Comparison of ENCODE assay signal across 9 cellular contexts in the genomic region with DNA sequence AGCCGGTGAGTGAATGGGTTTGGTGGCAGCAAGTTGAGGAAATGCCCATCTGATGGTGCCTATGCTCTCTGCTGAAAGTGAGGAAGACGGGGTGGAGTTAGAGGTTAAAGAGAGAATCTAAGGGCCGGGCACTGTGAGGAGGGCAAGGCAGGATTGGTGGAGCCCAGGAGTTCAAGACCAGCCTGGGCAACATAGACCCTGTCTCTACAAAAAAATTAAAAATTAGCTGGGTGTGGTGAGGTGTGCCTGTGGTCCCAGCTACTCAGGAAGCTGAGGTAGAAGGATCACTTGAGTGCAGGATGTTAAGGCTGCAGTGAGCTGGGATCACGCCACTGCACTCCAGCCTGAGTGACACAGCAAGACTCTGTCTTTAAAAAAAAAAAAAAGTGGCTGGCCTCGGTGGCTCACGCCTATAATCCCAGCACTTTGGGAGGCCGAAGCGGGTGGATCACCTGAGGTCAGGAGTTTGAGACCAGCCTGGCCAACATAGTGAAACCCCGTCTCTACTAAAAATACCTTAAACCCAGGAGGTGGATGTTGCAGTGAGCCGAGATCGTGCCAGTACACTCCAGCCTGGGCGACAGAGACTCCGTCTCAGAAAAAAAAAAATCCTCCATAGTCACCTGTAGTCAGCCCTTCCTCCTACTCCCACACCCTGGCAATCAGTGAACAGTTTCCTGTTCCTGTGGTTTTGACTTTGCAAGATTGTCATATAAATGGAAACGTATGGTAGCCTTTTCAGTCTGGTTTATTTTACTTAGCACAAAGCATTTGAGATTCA. TPM values are rescaled to one million over a fixed set of nuclear protein-coding genes. Genes with fewer than 3 reads are reported as not detected.
DNase-seq lines count a peak whose midpoint lies in the region; ATAC-seq, FAIRE-seq and TF ChIP-seq lines count a peak whose summit lies in the region.
"Not testable (repeated sequence)": the region's sequence is repeated elsewhere in the genome, so short reads cannot be mapped to it uniquely, and the experiment has no call there.
"Had no signal": no experiment of that assay in that cellular context is flagged by ENCODE, and none has a peak within 500 bp of the region (broad histone marks: within the 10 kb centered on the region; RNA-seq: fewer than 3 reads in every experiment).

No MANE protein-coding gene starts in this region.

- not testable (repeated sequence) for TF ChIP-seq CTCF in OCI-LY7 (conservative IDR thresholded peaks at IDR 0.05; ENCODE audit: low read length); colonic mucosa (IDR thresholded peaks at IDR 0.05); natural killer cell (IDR thresholded peaks at IDR 0.05)

- not testable (repeated sequence) for H3K36me3 Mint-ChIP-seq in CD4-positive, alpha-beta memory T cell; natural killer cell
- peaks cover 14% of the 10 kb centered on the region for H3K36me3 Mint-ChIP-seq in activated T-helper 2 cell treated with anti-CD3 and anti-CD28 coated beads, Interferon-gamma antibody, Interleukin-2, Interleukin-4, amounts not matched to agents 10 μg/mL and 5 μg/mL and 100 μg/mL, durations not matched to agents 14 hours and 24 hours and 36 hours (ENCODE audit: low read depth)
- peaks cover 11% of the 10 kb centered on the region for H3K36me3 Mint-ChIP-seq in stimulated activated memory B cell treated with anti-CD40 and anti-IgM and Interleukin-4, amounts not matched to agents 10 μg/mL and 1 μg/mL and 100 μg/mL, for 72 hours

- not testable (repeated sequence) for H4K20me1 ChIP-seq in OCI-LY7 (ENCODE audit: insufficient read depth, low read length)

- POLR2A ChIA-PET in CD4-positive, alpha-beta memory T cell (lab: Charles Lee; ENCODE audit: partially characterized antibody): interaction anchor here (1.1 to 1.6 kb wide), 3 partner anchors 30 to 317 kb away, joined by 3 to 7 read pairs (median 5); a partner anchor contains a TSS
- POLR2A ChIA-PET in OCI-LY7 (lab: Charles Lee): not testable (repeated sequence)

- FAIRE-seq in GM19239 (lab: Jason Lieb, UNC): peak; percentile 82

- H3K9me3 Mint-ChIP-seq in CD4-positive, alpha-beta memory T cell: peaks cover 0 to 17% (median 11%) of the 10 kb centered on the region in 8 donors
- H3K9me3 Mint-ChIP-seq in activated T-helper 2 cell treated with anti-CD3 and anti-CD28 coated beads, Interferon-gamma antibody, Interleukin-2, Interleukin-4, amounts not matched to agents 10 μg/mL and 5 μg/mL and 100 μg/mL, durations not matched to agents 14 hours and 24 hours and 36 hours: peaks cover 18% of the 10 kb centered on the region
- not testable (repeated sequence) for H3K9me3 Mint-ChIP-seq in natural killer cell; stimulated activated memory B cell treated with anti-CD40 and anti-IgM and Interleukin-4, amounts not matched to agents 10 μg/mL and 1 μg/mL and 100 μg/mL, for 72 hours

- peak overlapping the region; percentile 46 for H3K27ac ChIP-seq in CD4-positive, alpha-beta memory T cell (ENCODE audit: low read depth, low read length)
- H3K27ac ChIP-seq in OCI-LY7 (ENCODE audit: low read depth, low read length, poor library complexity, severe bottlenecking) (peak overlapping the region; percentile 68), colonic mucosa (peak overlapping the region; percentile 5)

- not testable (repeated sequence) for H3K27me3 Mint-ChIP-seq in CD4-positive, alpha-beta memory T cell; activated T-helper 2 cell treated with anti-CD3 and anti-CD28 coated beads, Interferon-gamma antibody, Interleukin-2, Interleukin-4, amounts not matched to agents 10 μg/mL and 5 μg/mL and 100 μg/mL, durations not matched to agents 14 hours and 24 hours and 36 hours (ENCODE audit: low read depth); natural killer cell (ENCODE audit: low read depth in 2 of 2); stimulated activated memory B cell treated with anti-CD40 and anti-IgM and Interleukin-4, amounts not matched to agents 10 μg/mL and 1 μg/mL and 100 μg/mL, for 72 hours

- H3K79me2 ChIP-seq in OCI-LY7 (ENCODE audit: insufficient read depth, low read depth, low read length): not testable (repeated sequence)

- H3K9ac ChIP-seq in colonic mucosa (ENCODE audit: low read depth in 2 of 2, low read length in 2 of 2): peak overlapping the region in 1 of 2 donors; percentile 46

- BruUV-seq in OCI-LY7 (replicated peaks; lab: Mats Ljungman, UMichigan): not testable (repeated sequence)

- not testable (repeated sequence) for H3K36me3 ChIP-seq in CD4-positive, alpha-beta memory T cell (ENCODE audit: insufficient read depth, low read length); colonic mucosa
- H3K36me3 ChIP-seq in OCI-LY7 (ENCODE audit: insufficient read depth, low read length): peaks cover 16% of the 10 kb centered on the region

- not testable (repeated sequence) for H3K9me2 ChIP-seq in OCI-LY7 (ENCODE audit: insufficient read depth, low read length)

- peaks cover 23 to 48% (median 37%) of the 10 kb centered on the region in 4 donors for H3K4me1 Mint-ChIP-seq in CD4-positive, alpha-beta memory T cell
- H3K4me1 Mint-ChIP-seq in activated T-helper 2 cell treated with anti-CD3 and anti-CD28 coated beads, Interferon-gamma antibody, Interleukin-2, Interleukin-4, amounts not matched to agents 10 μg/mL and 5 μg/mL and 100 μg/mL, durations not matched to agents 14 hours and 24 hours and 36 hours (ENCODE audit: low read depth): peaks cover 36% of the 10 kb centered on the region
- H3K4me1 Mint-ChIP-seq in natural killer cell: peaks cover 24 to 37% of the 10 kb centered on the region in 2 donors
- H3K4me1 Mint-ChIP-seq in stimulated activated memory B cell treated with anti-CD40 and anti-IgM and Interleukin-4, amounts not matched to agents 10 μg/mL and 1 μg/mL and 100 μg/mL, for 72 hours: peaks cover 16% of the 10 kb centered on the region

- peak; percentile 59 to 73 (median 62) for DNase-seq in CD4-positive, alpha-beta memory T cell
- DNase-seq in GM19239 (ENCODE audit: insufficient read length, low spot score) (peak; percentile 48), OCI-LY7 (ENCODE audit: low spot score) (peak; percentile 75), colonic mucosa (peak; percentile 49)
- DNase-seq in activated CD4-positive, alpha-beta T cell treated with anti-CD3 and anti-CD28 coated beads, Interleukin-2, amount 50 U/mL, for 1 hour: peak; percentile 11
- peak; percentile 40 for DNase-seq in activated T-helper 2 cell treated with anti-CD3 and anti-CD28 coated beads, Interferon-gamma antibody, Interleukin-2, Interleukin-4, amounts not matched to agents 10 μg/mL and 5 μg/mL and 100 μg/mL, durations not matched to agents 14 hours and 24 hours and 36 hours (ENCODE audit: low spot score)
- DNase-seq in natural killer cell: not testable (repeated sequence)

- not testable (repeated sequence) for H3K9me3 ChIP-seq in CD4-positive, alpha-beta memory T cell (ENCODE audit: control insufficient read depth in 1 of 2, low read length in 2 of 2); colonic mucosa
- H3K9me3 ChIP-seq in OCI-LY7 (ENCODE audit: low read length): peaks cover 24% of the 10 kb centered on the region; the same call in 1 of the 2 replicates

- peak overlapping the region; percentile 73 for H3K4me2 ChIP-seq in OCI-LY7 (ENCODE audit: low read length)

- H2AFZ ChIP-seq in OCI-LY7 (ENCODE audit: low read length): peak overlapping the region; percentile 75

- not testable (repeated sequence) for H3K27me3 ChIP-seq in CD4-positive, alpha-beta memory T cell (ENCODE audit: insufficient read depth, low read length); colonic mucosa

- peak overlapping the region; percentile 12 to 30 for H3K4me3 ChIP-seq in CD4-positive, alpha-beta memory T cell (ENCODE audit: low read length in 2 of 2)
- H3K4me3 ChIP-seq in OCI-LY7 (ENCODE audit: low read depth, low read length, poor library complexity, severe bottlenecking): peak overlapping the region; percentile 54
- not testable (repeated sequence) for H3K4me3 ChIP-seq in colonic mucosa

- intact Hi-C loops in CD4-positive, alpha-beta memory T cell (cut with micrococcal nuclease): loop anchor here (2.0 kb wide), 1 partner anchor 30 kb away; a partner anchor contains a TSS
- intact Hi-C loops in OCI-LY7 (cut with micrococcal nuclease; ENCODE audit: unreplicated experiment); activated T-helper 2 cell treated with anti-CD3 and anti-CD28 coated beads, Interferon-gamma antibody, Interleukin-2, Interleukin-4, amounts not matched to agents 10 μg/mL and 5 μg/mL and 100 μg/mL, durations not matched to agents 14 hours and 24 hours and 36 hours (cut with micrococcal nuclease); colonic mucosa (cut with DNase I); natural killer cell (cut with micrococcal nuclease): not testable (repeated sequence)

- H3K4me3 Mint-ChIP-seq in CD4-positive, alpha-beta memory T cell: peak overlapping the region; percentile 75 to 92 (median 86)
- peak overlapping the region; percentile 67 for H3K4me3 Mint-ChIP-seq in activated T-helper 2 cell treated with anti-CD3 and anti-CD28 coated beads, Interferon-gamma antibody, Interleukin-2, Interleukin-4, amounts not matched to agents 10 μg/mL and 5 μg/mL and 100 μg/mL, durations not matched to agents 14 hours and 24 hours and 36 hours (ENCODE audit: low read depth)
- peak overlapping the region; percentile 63 for H3K4me3 Mint-ChIP-seq in natural killer cell
- H3K4me3 Mint-ChIP-seq in stimulated activated memory B cell treated with anti-CD40 and anti-IgM and Interleukin-4, amounts not matched to agents 10 μg/mL and 1 μg/mL and 100 μg/mL, for 72 hours: peak overlapping the region; percentile 48

- CTCF ChIA-PET in CD4-positive, alpha-beta memory T cell (lab: Charles Lee; ENCODE audit: partially characterized antibody): interaction anchor here (1.6 kb wide), 1 partner anchor 29 kb away, joined by 7 read pairs; a partner anchor contains a TSS
- CTCF ChIA-PET in OCI-LY7 (lab: Charles Lee; ENCODE audit: unreplicated experiment): not testable (repeated sequence)

- H3K4me1 ChIP-seq in CD4-positive, alpha-beta memory T cell (ENCODE audit: insufficient read depth, low read length): peaks cover 34% of the 10 kb centered on the region
- peaks cover 32% of the 10 kb centered on the region for H3K4me1 ChIP-seq in OCI-LY7 (ENCODE audit: insufficient read depth, low read length, poor library complexity, severe bottlenecking)
- H3K4me1 ChIP-seq in colonic mucosa: not testable (repeated sequence)

- peak; percentile 35 to 61 (median 59) for ATAC-seq in natural killer cell
- ATAC-seq in stimulated activated memory B cell treated with anti-CD40 and anti-IgM and Interleukin-4, amounts not matched to agents 10 μg/mL and 1 μg/mL and 100 μg/mL, for 72 hours: peak; percentile 54

- H3K27ac Mint-ChIP-seq in CD4-positive, alpha-beta memory T cell: peak overlapping the region; percentile 75 to 97 (median 90)
- peak overlapping the region; percentile 85 for H3K27ac Mint-ChIP-seq in activated T-helper 2 cell treated with anti-CD3 and anti-CD28 coated beads, Interferon-gamma antibody, Interleukin-2, Interleukin-4, amounts not matched to agents 10 μg/mL and 5 μg/mL and 100 μg/mL, durations not matched to agents 14 hours and 24 hours and 36 hours
- H3K27ac Mint-ChIP-seq in natural killer cell: peak overlapping the region; percentile 3 to 87
- peak overlapping the region; percentile 10 for H3K27ac Mint-ChIP-seq in stimulated activated memory B cell treated with anti-CD40 and anti-IgM and Interleukin-4, amounts not matched to agents 10 μg/mL and 1 μg/mL and 100 μg/mL, for 72 hours

RNA-seq across cellular contexts. Expression of a gene that starts 10.2 kb away (rescaled TPM):
- 10 to 100 TPM in 1 of 2 experiments, 1 to 10 TPM in 1; 8.8 to 10.7 TPM for total RNA-seq in CD4-positive, alpha-beta memory T cell
- polyA plus RNA-seq in CD4-positive, alpha-beta memory T cell: under 1 TPM in 1 of 2 donors, not detected in 1; 0.23 TPM
- total RNA-seq in OCI-LY7 (2014; rRNA removed; shearing (Covaris generic)): 2.4 and 3.0 TPM in 2 replicates
- total RNA-seq in OCI-LY7 (2022) (4.1 and 4.5 TPM in 2 replicates), colonic mucosa (1 to 10 TPM; 2.2 to 2.9 TPM), natural killer cell (1 to 10 TPM; 3.8 to 5.5 (median 3.9) TPM)
- 3.5 and 3.6 TPM in 2 replicates for total RNA-seq in activated T-helper 2 cell treated with anti-CD3 and anti-CD28 coated beads, Interferon-gamma antibody, Interleukin-2, Interleukin-4, amounts not matched to agents 10 μg/mL and 5 μg/mL and 100 μg/mL, durations not matched to agents 14 hours and 24 hours and 36 hours

RNA-seq across cellular contexts. Expression of a gene that starts 29.8 kb away (rescaled TPM):
- total RNA-seq in CD4-positive, alpha-beta memory T cell: 10 to 100 TPM; 42.1 to 44.4 TPM
- polyA plus RNA-seq in CD4-positive, alpha-beta memory T cell: 100 to 1,000 TPM; 137 to 153 TPM
- 49.8 and 62.4 TPM in 2 replicates for total RNA-seq in OCI-LY7 (2014; rRNA removed; shearing (Covaris generic))
- total RNA-seq in OCI-LY7 (2022) (57.6 and 63.8 TPM in 2 replicates), colonic mucosa (100 to 1,000 TPM; 131 to 154 TPM), natural killer cell (10 to 100 TPM; 50.4 to 69.7 (median 63.8) TPM)
- 92.4 and 95.1 TPM in 2 replicates for total RNA-seq in activated T-helper 2 cell treated with anti-CD3 and anti-CD28 coated beads, Interferon-gamma antibody, Interleukin-2, Interleukin-4, amounts not matched to agents 10 μg/mL and 5 μg/mL and 100 μg/mL, durations not matched to agents 14 hours and 24 hours and 36 hours

RNA-seq across cellular contexts. Expression of a gene that starts 40.9 kb away (rescaled TPM):
- total RNA-seq in CD4-positive, alpha-beta memory T cell: 100 to 1,000 TPM; 101 to 105 TPM
- polyA plus RNA-seq in CD4-positive, alpha-beta memory T cell: 100 to 1,000 TPM; 172 to 279 TPM
- total RNA-seq in OCI-LY7 (2014; rRNA removed; shearing (Covaris generic)): 23.0 and 31.5 TPM in 2 replicates
- 111 and 114 TPM in 2 replicates for total RNA-seq in OCI-LY7 (2022)
- total RNA-seq in activated T-helper 2 cell treated with anti-CD3 and anti-CD28 coated beads, Interferon-gamma antibody, Interleukin-2, Interleukin-4, amounts not matched to agents 10 μg/mL and 5 μg/mL and 100 μg/mL, durations not matched to agents 14 hours and 24 hours and 36 hours: 65.1 and 69.7 TPM in 2 replicates
- total RNA-seq in colonic mucosa: 100 to 1,000 TPM; 125 to 135 TPM
- 10 to 100 TPM; 37.7 to 51.0 (median 45.1) TPM for total RNA-seq in natural killer cell

RNA-seq across cellular contexts. Expression of a gene that starts 46.4 kb away (rescaled TPM):
- total RNA-seq in CD4-positive, alpha-beta memory T cell: 1 to 10 TPM; 1.7 to 1.9 TPM
- polyA plus RNA-seq in CD4-positive, alpha-beta memory T cell: 1 to 10 TPM in 1 of 2 donors, under 1 TPM in 1; 0.69 to 1.6 TPM
- total RNA-seq in OCI-LY7 (2014; rRNA removed; shearing (Covaris generic)): 0.05 TPM in 1 of 2 replicates, not detected in the other
- total RNA-seq in OCI-LY7 (2022) (0.23 and 0.35 TPM in 2 replicates), colonic mucosa (10 to 100 TPM; 11.6 to 15.2 TPM), natural killer cell (1 to 10 TPM; 1.2 to 2.3 (median 1.8) TPM)
- 5.6 and 5.7 TPM in 2 replicates for total RNA-seq in activated T-helper 2 cell treated with anti-CD3 and anti-CD28 coated beads, Interferon-gamma antibody, Interleukin-2, Interleukin-4, amounts not matched to agents 10 μg/mL and 5 μg/mL and 100 μg/mL, durations not matched to agents 14 hours and 24 hours and 36 hours
- total RNA-seq: G401 had no signal

RNA-seq across cellular contexts. Expression of a gene that starts 49.8 kb away (rescaled TPM):
- total RNA-seq in CD4-positive, alpha-beta memory T cell: 10 to 100 TPM; 13.9 to 14.5 TPM
- polyA plus RNA-seq in CD4-positive, alpha-beta memory T cell: 10 to 100 TPM; 18.0 to 25.4 TPM
- total RNA-seq in OCI-LY7 (2014; rRNA removed; shearing (Covaris generic)): 11.2 and 16.9 TPM in 2 replicates
- total RNA-seq in OCI-LY7 (2022) (14.4 and 14.9 TPM in 2 replicates), colonic mucosa (10 to 100 TPM; 28.9 to 36.0 TPM), natural killer cell (10 to 100 TPM; 12.8 to 15.7 (median 14.2) TPM)
- total RNA-seq in activated T-helper 2 cell treated with anti-CD3 and anti-CD28 coated beads, Interferon-gamma antibody, Interleukin-2, Interleukin-4, amounts not matched to agents 10 μg/mL and 5 μg/mL and 100 μg/mL, durations not matched to agents 14 hours and 24 hours and 36 hours: 38.8 and 44.9 TPM in 2 replicates

Comparison
In these comparisons a context has a peak if more than half of its experiments do, and no peak if none do; other contexts are left out.
1. H3K27ac ChIP-seq: peak in every context shown above with its lines; median percentile 68 in OCI-LY7; 46 in CD4-positive, alpha-beta memory T cell; 5 in colonic mucosa.
2. H3K27ac Mint-ChIP-seq: peak in every context shown above with its lines; median percentile 90 in CD4-positive, alpha-beta memory T cell; 85 in activated T-helper 2 cell treated with anti-CD3 and anti-CD28 coated beads, Interferon-gamma antibody, Interleukin-2, Interleukin-4, amounts not matched to agents 10 μg/mL and 5 μg/mL and 100 μg/mL, durations not matched to agents 14 hours and 24 hours and 36 hours; 45 in natural killer cell; 10 in stimulated activated memory B cell treated with anti-CD40 and anti-IgM and Interleukin-4, amounts not matched to agents 10 μg/mL and 1 μg/mL and 100 μg/mL, for 72 hours.